ENCODE assay signal across 12 cellular contexts in genomic region chr3:170421147-170421641, GRCh38. TPM values are rescaled to one million over a fixed set of nuclear protein-coding genes. Genes with fewer than 3 reads are reported as not detected.
DNase-seq lines count a peak whose midpoint lies in the region; ATAC-seq, FAIRE-seq and TF ChIP-seq lines count a peak whose summit lies in the region.
"Had no signal": no experiment of that assay in that cellular context is flagged by ENCODE, and none has a peak within 500 bp of the region (broad histone marks: within the 10 kb centered on the region; RNA-seq: fewer than 3 reads in every experiment).

No MANE protein-coding gene starts in this region.

- peaks cover 71% of the 10 kb centered on the region for H3K4me1 ChIP-seq in HepG2 (ENCODE audit: insufficient read depth, low read length)
- no peaks in the 10 kb centered on the region for H3K4me1 ChIP-seq in OCI-LY7 (ENCODE audit: insufficient read depth, low read length, poor library complexity, severe bottlenecking)

- H3K79me2 ChIP-seq in HepG2 (ENCODE audit: insufficient read depth, low read length) = no peaks in the 10 kb centered on the region
- H3K79me2 ChIP-seq in OCI-LY7 (ENCODE audit: insufficient read depth, low read depth, low read length) = no peaks in the 10 kb centered on the region

- TF ChIP-seq POLR2A in HepG2 (IDR thresholded peaks at IDR 0.05; ENCODE audit: insufficient read depth in 1 of 2, low read depth in 2 of 2, low read length in 2 of 2) = no peak

- POLR2A ChIA-PET in HepG2 (lab: Yijun Ruan, JAX) = interaction anchor here (0.7 kb wide), 1 partner anchor 449 kb away, joined by 3 read pairs; the partner anchor contains the start of gene RPL22L1
- POLR2A ChIA-PET in OCI-LY7 (lab: Charles Lee) = no interaction called here

- H2AFZ ChIP-seq in HepG2 (ENCODE audit: low read length) (no peak overlapping the region), OCI-LY7 (ENCODE audit: low read length) (no peak overlapping the region)

- TF ChIP-seq EP300 in HepG2 (IDR thresholded peaks at IDR 0.05; ENCODE audit: low read depth in 2 of 2, low read length in 2 of 2) (no peak), HepG2 (CRISPR knock-in tag; IDR thresholded peaks at IDR 0.05; ENCODE audit: borderline replicate concordance) (no peak)

- in situ Hi-C loops in HepG2 (cut with HindIII; ENCODE audit: extremely low pct_ligation_motif_present, low pct_unique_long_range_greater_than_20kb) = loop anchor here (5.0 to 10.0 kb wide), 2 partner anchors 76 to 394 kb away; no protein-coding TSS in a partner anchor

- WGBS in HepG2 (ENCODE audit: low lambda C conversion rate) = 3% methylated on average over 9 of the region's 12 CpGs

- ATAC-seq in HepG2 (peak; percentile 38), HG03175 (IDR thresholded peaks at IDR 0.05; ENCODE audit: unreplicated experiment) (no peak)

- H4K20me1 ChIP-seq in HepG2 (ENCODE audit: insufficient read depth, low read length) (no peaks in the 10 kb centered on the region), OCI-LY7 (ENCODE audit: insufficient read depth, low read length) (no peaks in the 10 kb centered on the region)

- H3K36me3 ChIP-seq in HepG2 (replicated peaks in 1 of 2; ENCODE audit: control insufficient read depth in 1 of 2, insufficient read depth in 2 of 2, low read length in 2 of 2) = no peaks in the 10 kb centered on the region
- H3K36me3 ChIP-seq in OCI-LY7 (ENCODE audit: insufficient read depth, low read length) = no peaks in the 10 kb centered on the region

- TF ChIP-seq CTCF in HepG2 (CRISPR knock-in tag; IDR thresholded peaks at IDR 0.05) = no peak
- no peak for TF ChIP-seq CTCF in OCI-LY7 (conservative IDR thresholded peaks at IDR 0.05; ENCODE audit: low read length)

- H3K9me3 ChIP-seq in HepG2 (ENCODE audit: low read length) (no peaks in the 10 kb centered on the region), OCI-LY7 (ENCODE audit: low read length) (no peaks in the 10 kb centered on the region)

- H3K27ac ChIP-seq in HepG2 (ENCODE audit: extremely low read length, insufficient read depth, low read length) = peak overlapping the region; percentile 23
- H3K27ac ChIP-seq in substantia nigra (ENCODE audit: low read depth, low read length, poor library complexity, severe bottlenecking) = peak overlapping the region; percentile 98
- no peak overlapping the region for H3K27ac ChIP-seq in OCI-LY7 (ENCODE audit: low read depth, low read length, poor library complexity, severe bottlenecking)

- intact Hi-C loops in HepG2 (cut with micrococcal nuclease; ENCODE audit: unreplicated experiment) = no loop called here
- intact Hi-C loops in OCI-LY7 (cut with micrococcal nuclease; ENCODE audit: unreplicated experiment) = no loop called here

- peak overlapping the region; percentile 58 for H3K9ac ChIP-seq in HepG2 (ENCODE audit: insufficient read depth, low read depth, low read length)

- H3K27me3 ChIP-seq in HepG2 (ENCODE audit: control insufficient read depth in 1 of 2, insufficient read depth in 2 of 2, low read length in 2 of 2) = no peaks in the 10 kb centered on the region

- H3K4me2 ChIP-seq in HepG2 (ENCODE audit: low read depth, low read length) (peak overlapping the region; percentile 94), OCI-LY7 (ENCODE audit: low read length) (no peak overlapping the region)

- no peak for TF ChIP-seq RAD21 in HepG2 (CRISPR knock-in tag; IDR thresholded peaks at IDR 0.05)

- DNase-seq in HTR-8/SVneo (ENCODE audit: insufficient read length, low spot score) (peak; percentile 33), dermis blood vessel endothelial cell (peak; percentile 64), HepG2 (ENCODE audit: low spot score) (peak; percentile 42), substantia nigra (lab: John Stamatoyannopoulos, UW) (peak in 45 of 49 donors; percentile 10 to 82 (median 60)), OCI-LY7 (ENCODE audit: low spot score) (no peak), A172 (ENCODE audit: low spot score) (no peak), NCI-H1092 treated with DMSO at 0.1 percent for 48 hours (lab: John Stamatoyannopoulos, UW) (no peak)
- DNase-seq: activated gamma-delta T cell treated with Interleukin-2 at 50 U/mL for 16 hours; NCI-H1105 treated with DMSO at 0.1 percent for 48 hours; stimulated activated CD4-positive, alpha-beta T cell treated with anti-CD3 and anti-CD28 coated beads, Interleukin-4, amount 100 ng/mL, for 1 hour; trophoblast cell had no signal

- H3K9me2 ChIP-seq in OCI-LY7 (ENCODE audit: insufficient read depth, low read length) = no peaks in the 10 kb centered on the region

- H3K4me3 ChIP-seq in HepG2 (replicated peaks in 1 of 3; ENCODE audit: insufficient read depth in 1 of 3, low read depth in 2 of 3, low read length in 3 of 3) (peak overlapping the region; percentile 42 to 62 (median 54)), OCI-LY7 (ENCODE audit: low read depth, low read length, poor library complexity, severe bottlenecking) (no peak overlapping the region)

- BruUV-seq in HepG2 (replicated peaks; lab: Mats Ljungman, UMichigan) (no TSS peak), OCI-LY7 (replicated peaks; lab: Mats Ljungman, UMichigan) (no TSS peak)

- FAIRE-seq in HTR-8/SVneo (lab: Jason Lieb, UNC) (no peak), HepG2 (lab: Jason Lieb, UNC) (no peak)

- CTCF ChIA-PET in HepG2 (lab: Yijun Ruan, JAX; ENCODE audit: low intra/inter-chr PET ratio, low total read pairs) = no interaction called here
- CTCF ChIA-PET in OCI-LY7 (lab: Charles Lee; ENCODE audit: unreplicated experiment) = no interaction called here

TF ChIP-seq in HepG2, 621 proteins besides CTCF, POLR2A, EP300 and RAD21 (continues in another document):
- TF ChIP-seq ETS1 (CRISPR knock-in tag; IDR thresholded peaks at IDR 0.05) = no peak
- TF ChIP-seq ASH2L (IDR thresholded peaks at IDR 0.05; ENCODE audit: insufficient read length, low read depth, low read length) = peak; percentile 32
- TF ChIP-seq ZNF713 (CRISPR knock-in tag; IDR thresholded peaks at IDR 0.05) = no peak
- TF ChIP-seq PATZ1 (CRISPR knock-in tag; IDR thresholded peaks at IDR 0.05) = peak; percentile 44; the same call in 1 of the 2 replicates
- TF ChIP-seq ZNF101 (CRISPR knock-in tag; IDR thresholded peaks at IDR 0.05; ENCODE audit: borderline replicate concordance, low read depth) = no peak

RNA-seq across cellular contexts. Expression of gene CLDN11, which starts 2.5 kb away (rescaled TPM):
- total RNA-seq in dermis blood vessel endothelial cell (103 and 515 TPM in 2 replicates), HepG2 (2016; rRNA removed; fragmentation: Illumina TruSeq; extraction: Trizol) (2.9 and 4.9 TPM in 2 replicates), OCI-LY7 (2022) (0.33 and 0.34 TPM in 2 replicates)
- total RNA-seq in HepG2 (2016; cell fraction: cytosol; rRNA removed; fragmentation: Illumina TruSeq; extraction: Trizol; ENCODE audit: low read depth) = 1.1 and 1.8 TPM in 2 replicates
- 3.4 and 4.9 TPM in 2 replicates for total RNA-seq in HepG2 (2016; cell fraction: insoluble cytoplasmic fraction; rRNA removed; fragmentation: Illumina TruSeq; extraction: Trizol)
- total RNA-seq in HepG2 (2016; cell fraction: membrane; rRNA removed; fragmentation: Illumina TruSeq; extraction: Trizol) = 4.5 and 4.9 TPM in 2 replicates
- total RNA-seq in HepG2 (2016; cell fraction: nucleus; rRNA removed; fragmentation: Illumina TruSeq; extraction: Trizol) = 4.8 and 6.0 TPM in 2 replicates
- polyA plus RNA-seq in HepG2 (2011; rRNA removed) = 2.8 and 4.2 TPM in 2 replicates
- polyA plus RNA-seq in HepG2 (2011; cell fraction: cytosol; rRNA removed) = 3.8 and 10.8 TPM in 2 replicates
- polyA plus RNA-seq in HepG2 (2011; cell fraction: nucleus; rRNA removed) = 4.4 and 4.9 TPM in 2 replicates
- 3.2 and 3.3 TPM in 2 replicates for polyA plus RNA-seq in HepG2 (2012)
- 2.0 and 2.1 TPM in 2 replicates for polyA plus RNA-seq in HepG2 (2016; cell fraction: cytosol; fragmentation: Illumina TruSeq; extraction: Trizol; ENCODE audit: low read depth)
- 4.1 and 4.5 TPM in 2 replicates for polyA plus RNA-seq in HepG2 (2016; cell fraction: insoluble cytoplasmic fraction; fragmentation: Illumina TruSeq; extraction: Trizol; ENCODE audit: low read depth)
- polyA plus RNA-seq in HepG2 (2016; cell fraction: membrane; fragmentation: Illumina TruSeq; extraction: Trizol; ENCODE audit: low read depth) = 4.6 and 4.7 TPM in 2 replicates
- polyA plus RNA-seq in HepG2 (2016; cell fraction: nucleus; fragmentation: Illumina TruSeq; extraction: Trizol; ENCODE audit: insufficient read depth, low read depth) = 7.0 and 9.6 TPM in 2 replicates
- polyA minus RNA-seq in HepG2 (2011; rRNA and poly(A)+ RNA removed; ENCODE audit: low replicate concordance) = 0.35 and 44.6 TPM in 2 replicates
- 7.1 and 8.1 TPM in 2 replicates for polyA minus RNA-seq in HepG2 (2011; cell fraction: cytosol; rRNA and poly(A)+ RNA removed)
- polyA minus RNA-seq in HepG2 (2011; cell fraction: nucleus; rRNA and poly(A)+ RNA removed) = 3.5 and 4.0 TPM in 2 replicates
- total RNA-seq in OCI-LY7 (2014; rRNA removed; shearing (Covaris generic)) = 0.32 and 1.0 TPM in 2 replicates
- not detected in 2 replicates for total RNA-seq in A172 (2014; rRNA removed; shearing (Covaris generic))

Comparison
In these comparisons a context has a peak if more than half of its experiments do, and no peak if none do; other contexts are left out.
1. DNase-seq: peak in HTR-8/SVneo (single experiment), dermis blood vessel endothelial cell (single experiment), HepG2 (single experiment) and substantia nigra (45 of 49); none in OCI-LY7 (single experiment), A172 (single experiment) and NCI-H1092 treated with DMSO at 0.1 percent for 48 hours (single experiment).
2. RNA of gene CLDN11, which starts 2.5 kb away (total RNA-seq): 103 to 515 TPM in dermis blood vessel endothelial cell; 1.1 to 6.0 TPM in HepG2, 0.32 to 1.0 TPM in OCI-LY7 and not detected in A172; every median in the first group is over 10 times any median in the second.